16 cellular contexts compared by ENCODE assay signal in genomic region chr2:85796046-85796548, GRCh38. TPM values are rescaled to one million over a fixed set of nuclear protein-coding genes. Genes with fewer than 3 reads are reported as not detected.
DNase-seq lines count a peak whose midpoint lies in the region; ATAC-seq and TF ChIP-seq lines count a peak whose summit lies in the region.
"Had no signal": no experiment of that assay in that cellular context is flagged by ENCODE, and none has a peak within 500 bp of the region (broad histone marks: within the 10 kb centered on the region; RNA-seq: fewer than 3 reads in every experiment).

No MANE protein-coding gene starts in this region.

- TF ChIP-seq CTCF in SK-N-SH (IDR thresholded peaks at IDR 0.05): no peak
- no peak for TF ChIP-seq CTCF in hepatocyte (IDR thresholded peaks at IDR 0.05; ENCODE audit: poor library complexity)
- no peak for TF ChIP-seq CTCF in uterus (IDR thresholded peaks at IDR 0.05)

- peaks cover 30% of the 10 kb centered on the region for H3F3A ChIP-seq in SK-N-SH (replicated peaks; ENCODE audit: insufficient read depth)

- H3K4me1 ChIP-seq in SK-N-SH (ENCODE audit: control insufficient read depth in 1 of 2, insufficient read depth in 2 of 2, low read depth in 1 of 2, low read length in 1 of 2): peaks cover 29 to 38% of the 10 kb centered on the region in 2 experiments; a peak in 3 of 4 replicates
- H3K4me1 ChIP-seq in hepatocyte (ENCODE audit: insufficient read depth): peaks cover 48% of the 10 kb centered on the region
- H3K4me1 ChIP-seq in rectal smooth muscle tissue (ENCODE audit: control insufficient read depth, insufficient read depth, low read length): peaks cover 14% of the 10 kb centered on the region
- H3K4me1 ChIP-seq in uterus: peaks cover 5 to 42% of the 10 kb centered on the region in 2 donors

- H3K27me3 ChIP-seq in SK-N-SH (ENCODE audit: insufficient read depth) (no peaks in the 10 kb centered on the region), hepatocyte (no peaks in the 10 kb centered on the region), rectal smooth muscle tissue (ENCODE audit: control insufficient read depth, insufficient read depth, low read length) (no peaks in the 10 kb centered on the region), uterus (no peaks in the 10 kb centered on the region)

- no peak for ATAC-seq in SK-N-SH treated with all-trans-retinoic acid at 6 μM for 48 hours
- no peak for ATAC-seq in GM18909 (IDR thresholded peaks at IDR 0.05; ENCODE audit: poor library complexity, unreplicated experiment)
- ATAC-seq: activated CD8-positive, alpha-beta T cell treated with anti-CD3 and anti-CD28 coated beads for 36 hours had no signal

- H3K9me2 ChIP-seq in SK-N-SH (no peaks in the 10 kb centered on the region), hepatocyte (replicated peaks; ENCODE audit: insufficient read depth) (no peaks in the 10 kb centered on the region)

- intact Hi-C loops in uterus (cut with DNase I; ENCODE audit: low total_unique reads): loop anchor here (5.0 kb wide), 1 partner anchor 64 kb away; no protein-coding TSS in a partner anchor
- intact Hi-C loops in activated T-helper 2 cell treated with anti-CD3 and anti-CD28 coated beads, Interferon-gamma antibody, Interleukin-2, Interleukin-4, amounts not matched to agents 10 μg/mL and 5 μg/mL and 100 μg/mL, durations not matched to agents 14 hours and 24 hours and 36 hours (cut with micrococcal nuclease): no loop called here

- no peak for TF ChIP-seq POLR2A in uterus (IDR thresholded peaks at IDR 0.05)

- H3K9me3 ChIP-seq in SK-N-SH (no peaks in the 10 kb centered on the region), hepatocyte (ENCODE audit: low read depth) (no peaks in the 10 kb centered on the region), uterus (no peaks in the 10 kb centered on the region)

- POLR2A ChIA-PET in SK-N-SH (lab: Yijun Ruan, JAX): no interaction called here

- peaks cover 21% of the 10 kb centered on the region for H3K27me3 Mint-ChIP-seq in activated T-helper 2 cell treated with anti-CD3 and anti-CD28 coated beads, Interferon-gamma antibody, Interleukin-2, Interleukin-4, amounts not matched to agents 10 μg/mL and 5 μg/mL and 100 μg/mL, durations not matched to agents 14 hours and 24 hours and 36 hours (ENCODE audit: low read depth)

- H3K9ac ChIP-seq in SK-N-SH (no peak overlapping the region), rectal smooth muscle tissue (ENCODE audit: low read length) (no peak overlapping the region)

- peaks cover 2% of the 10 kb centered on the region for H3K4me1 Mint-ChIP-seq in activated T-helper 2 cell treated with anti-CD3 and anti-CD28 coated beads, Interferon-gamma antibody, Interleukin-2, Interleukin-4, amounts not matched to agents 10 μg/mL and 5 μg/mL and 100 μg/mL, durations not matched to agents 14 hours and 24 hours and 36 hours (ENCODE audit: low read depth)
- H3K4me1 Mint-ChIP-seq: CD4-positive, CD25-positive, alpha-beta regulatory T cell had no signal

- H4K20me1 ChIP-seq in SK-N-SH (ENCODE audit: insufficient read depth): no peaks in the 10 kb centered on the region
- no peaks in the 10 kb centered on the region for H4K20me1 ChIP-seq in hepatocyte (ENCODE audit: insufficient read depth, poor library complexity, severe bottlenecking)

- DNase-seq in SK-N-SH: no peak
- DNase-seq in hepatocyte (ENCODE audit: low spot score): no peak
- peak; percentile 32 to 45 for DNase-seq in uterus
- DNase-seq in NCI-H82 treated with DMSO at 0.1 percent for 48 hours (lab: John Stamatoyannopoulos, UW; ENCODE audit: unreplicated experiment): no peak
- DNase-seq in activated T-helper 2 cell treated with anti-CD3 and anti-CD28 coated beads, Interferon-gamma antibody, Interleukin-2, Interleukin-4, amounts not matched to agents 10 μg/mL and 5 μg/mL and 100 μg/mL, durations not matched to agents 14 hours and 24 hours and 36 hours (ENCODE audit: low spot score): no peak
- DNase-seq: activated CD8-positive, alpha-beta T cell treated with anti-CD3 and anti-CD28 coated beads for 36 hours; activated naive CD4-positive, alpha-beta T cell; CD4-positive, CD25-positive, alpha-beta regulatory T cell; central memory CD4-positive, alpha-beta T cell; MV-4-11; stimulated activated CD8-positive, alpha-beta memory T cell treated with anti-CD3 and anti-CD28 coated beads, Interleukin-4, amount 100 ng/mL, for 48 hours had no signal

- H3K27ac Mint-ChIP-seq in activated T-helper 2 cell treated with anti-CD3 and anti-CD28 coated beads, Interferon-gamma antibody, Interleukin-2, Interleukin-4, amounts not matched to agents 10 μg/mL and 5 μg/mL and 100 μg/mL, durations not matched to agents 14 hours and 24 hours and 36 hours: no peak overlapping the region
- H3K27ac Mint-ChIP-seq: activated CD8-positive, alpha-beta T cell treated with anti-CD3 and anti-CD28 coated beads for 36 hours; CD4-positive, CD25-positive, alpha-beta regulatory T cell had no signal

- H3K4me3 Mint-ChIP-seq in activated T-helper 2 cell treated with anti-CD3 and anti-CD28 coated beads, Interferon-gamma antibody, Interleukin-2, Interleukin-4, amounts not matched to agents 10 μg/mL and 5 μg/mL and 100 μg/mL, durations not matched to agents 14 hours and 24 hours and 36 hours (ENCODE audit: low read depth): no peak overlapping the region
- H3K4me3 Mint-ChIP-seq: activated CD8-positive, alpha-beta T cell treated with anti-CD3 and anti-CD28 coated beads for 36 hours; CD4-positive, CD25-positive, alpha-beta regulatory T cell had no signal

- H3K36me3 Mint-ChIP-seq in activated T-helper 2 cell treated with anti-CD3 and anti-CD28 coated beads, Interferon-gamma antibody, Interleukin-2, Interleukin-4, amounts not matched to agents 10 μg/mL and 5 μg/mL and 100 μg/mL, durations not matched to agents 14 hours and 24 hours and 36 hours (ENCODE audit: low read depth): no peaks in the 10 kb centered on the region
- H3K36me3 Mint-ChIP-seq: CD4-positive, CD25-positive, alpha-beta regulatory T cell had no signal

- TF ChIP-seq RAD21 in SK-N-SH (IDR thresholded peaks at IDR 0.05; ENCODE audit: low read length): no peak

- H3K36me3 ChIP-seq in SK-N-SH (replicated peaks in 1 of 2; ENCODE audit: control insufficient read depth in 1 of 2, insufficient read depth in 2 of 2, low read length in 1 of 2): no peaks in the 10 kb centered on the region
- no peaks in the 10 kb centered on the region for H3K36me3 ChIP-seq in hepatocyte (replicated peaks; ENCODE audit: insufficient read depth, low read depth)
- H3K36me3 ChIP-seq in rectal smooth muscle tissue (ENCODE audit: control insufficient read depth, insufficient read depth, low read length): no peaks in the 10 kb centered on the region
- H3K36me3 ChIP-seq in uterus: no peaks in the 10 kb centered on the region

- H3K9me3 Mint-ChIP-seq in activated T-helper 2 cell treated with anti-CD3 and anti-CD28 coated beads, Interferon-gamma antibody, Interleukin-2, Interleukin-4, amounts not matched to agents 10 μg/mL and 5 μg/mL and 100 μg/mL, durations not matched to agents 14 hours and 24 hours and 36 hours: no peaks in the 10 kb centered on the region
- H3K9me3 Mint-ChIP-seq: activated CD8-positive, alpha-beta T cell treated with anti-CD3 and anti-CD28 coated beads for 36 hours had no signal

- TF ChIP-seq EP300 in SK-N-SH (IDR thresholded peaks at IDR 0.05; ENCODE audit: borderline replicate concordance in 1 of 2, low read depth in 1 of 2, low read length in 1 of 2): no peak

- H3K4me2 ChIP-seq in SK-N-SH (peak overlapping the region; percentile 45; the same call in 1 of the 2 replicates), hepatocyte (no peak overlapping the region)

- CTCF ChIA-PET in SK-N-SH (lab: Yijun Ruan, JAX): interaction anchor here (1.0 to 5.8 kb wide), 7 partner anchors 18 to 159 kb away, joined by 3 to 53 read pairs (median 17); no protein-coding TSS in a partner anchor

- H3K27ac ChIP-seq in SK-N-SH (ENCODE audit: low read depth in 2 of 2, low read length in 1 of 2) (peak overlapping the region; percentile 40 to 53; a peak in 2 of 4 replicates), hepatocyte (peak overlapping the region; percentile 28), rectal smooth muscle tissue (ENCODE audit: low read depth, low read length) (peak overlapping the region; percentile 1), uterus (peak overlapping the region; percentile 49 to 84)
- H3K27ac ChIP-seq: 22Rv1, epithelial cell of prostate had no signal

- WGBS in SK-N-SH (ENCODE audit: low lambda C conversion rate): 63% methylated on average over 10 of the region's 10 CpGs
- WGBS in hepatocyte (ENCODE audit: low lambda C conversion rate, missing lambda C conversion rate): 84% methylated on average over 10 of the region's 10 CpGs

- H2AFZ ChIP-seq in SK-N-SH (ENCODE audit: low read depth) (peak overlapping the region; percentile 17; the same call in 1 of the 2 replicates), hepatocyte (no peak overlapping the region)

- H3K4me3 ChIP-seq in SK-N-SH (ENCODE audit: low read depth in 2 of 2, low read length in 1 of 2) (no peak overlapping the region), hepatocyte (no peak overlapping the region), rectal smooth muscle tissue (ENCODE audit: low read length) (no peak overlapping the region), uterus (no peak overlapping the region)

- H3K79me2 ChIP-seq in SK-N-SH (ENCODE audit: insufficient read depth): no peaks in the 10 kb centered on the region
- H3K79me2 ChIP-seq in hepatocyte: no peaks in the 10 kb centered on the region

TF ChIP-seq in SK-N-SH, 30 proteins besides CTCF, POLR2A, EP300 and RAD21 (continues in another document):
- TF ChIP-seq GATA2 (CRISPR knock-in tag; IDR thresholded peaks at IDR 0.05) (no peak), MEF2A (IDR thresholded peaks at IDR 0.05; ENCODE audit: borderline replicate concordance, low read depth) (no peak), JUND (IDR thresholded peaks at IDR 0.05) (no peak), FOXJ3 (CRISPR knock-in tag; IDR thresholded peaks at IDR 0.05) (no peak), POLR2AphosphoS5 (IDR thresholded peaks at IDR 0.05; ENCODE audit: low read depth, low read length) (no peak), NRF1 (IDR thresholded peaks at IDR 0.05; ENCODE audit: low read depth, low read length) (no peak)

TF ChIP-seq in SK-N-SH treated with all-trans-retinoic acid at 6 μM for 48 hours, 23 proteins besides CTCF, POLR2A, EP300 and RAD21:
- TF ChIP-seq ARNTL (CRISPR knock-in tag; IDR thresholded peaks at IDR 0.05; ENCODE audit: borderline replicate concordance, low read depth): no peak
- no peak for TF ChIP-seq CSDC2 (CRISPR knock-in tag; IDR thresholded peaks at IDR 0.05)
- no peak for TF ChIP-seq TCF4 (CRISPR knock-in tag; IDR thresholded peaks at IDR 0.05; ENCODE audit: borderline replicate concordance)

RNA-seq across cellular contexts. Expression of gene ATOH8, which starts 42.3 kb away (rescaled TPM):
- polyA plus RNA-seq in SK-N-SH (2012; rRNA removed) (5.6 and 6.4 TPM in 2 replicates), hepatocyte (1.3 and 2.1 TPM in 2 replicates)
- polyA plus RNA-seq in SK-N-SH (2012; cell fraction: cytosol; rRNA removed): 2.9 and 4.3 TPM in 2 replicates
- polyA plus RNA-seq in SK-N-SH (2012; cell fraction: nucleus; rRNA removed): 7.0 and 7.3 TPM in 2 replicates
- total RNA-seq in hepatocyte (2.0 and 2.9 TPM in 2 replicates), uterus (10 to 100 TPM; 13.2 to 83.0 (median 45.3) TPM)
- total RNA-seq in activated T-helper 2 cell treated with anti-CD3 and anti-CD28 coated beads, Interferon-gamma antibody, Interleukin-2, Interleukin-4, amounts not matched to agents 10 μg/mL and 5 μg/mL and 100 μg/mL, durations not matched to agents 14 hours and 24 hours and 36 hours: 0.07 and 0.11 TPM in 2 replicates
- total RNA-seq: activated CD8-positive, alpha-beta T cell treated with anti-CD3 and anti-CD28 coated beads for 36 hours; CD4-positive, CD25-positive, alpha-beta regulatory T cell had no signal
- polyA plus RNA-seq: CD4-positive, CD25-positive, alpha-beta regulatory T cell had no signal

Comparison
In these comparisons a context has a peak if more than half of its experiments do, and no peak if none do; other contexts are left out.
1. DNase-seq: peak in uterus (2 of 2); none in SK-N-SH (single experiment), hepatocyte (single experiment), NCI-H82 treated with DMSO at 0.1 percent for 48 hours (single experiment) and activated T-helper 2 cell treated with anti-CD3 and anti-CD28 coated beads, Interferon-gamma antibody, Interleukin-2, Interleukin-4, amounts not matched to agents 10 μg/mL and 5 μg/mL and 100 μg/mL, durations not matched to agents 14 hours and 24 hours and 36 hours (single experiment).
2. H3K27ac ChIP-seq: peak in every context shown above with its lines; median percentile 66 in uterus; 46 in SK-N-SH; 28 in hepatocyte; 1 in rectal smooth muscle tissue.